10 cellular contexts compared by ENCODE assay signal in genomic region chr17:80478487-80479245, GRCh38. TPM values are rescaled to one million over a fixed set of nuclear protein-coding genes. Genes with fewer than 3 reads are reported as not detected.
DNase-seq lines count a peak whose midpoint lies in the region; ATAC-seq and TF ChIP-seq lines count a peak whose summit lies in the region.
"Had no signal": no experiment of that assay in that cellular context is flagged by ENCODE, and none has a peak within 500 bp of the region (broad histone marks: within the 10 kb centered on the region; RNA-seq: fewer than 3 reads in every experiment).

No MANE protein-coding gene starts in this region.

- no peaks in the 10 kb centered on the region for H3K9me3 Mint-ChIP-seq in CD4-positive, alpha-beta T cell

- peaks cover 15% of the 10 kb centered on the region for H3K4me1 Mint-ChIP-seq in CD4-positive, alpha-beta T cell (ENCODE audit: low read depth)

- H3K36me3 ChIP-seq in Peyer's patch (no peaks in the 10 kb centered on the region), left ventricle myocardium inferior (no peaks in the 10 kb centered on the region), psoas muscle (ENCODE audit: insufficient read depth in 1 of 2, low read depth in 1 of 2) (no peaks in the 10 kb centered on the region)

- TF ChIP-seq POLR2A in Peyer's patch (IDR thresholded peaks at IDR 0.05) = no peak

- DNase-seq in CD4-positive, alpha-beta T cell = no peak
- DNase-seq in Peyer's patch = no peak
- no peak for DNase-seq in left ventricle myocardium inferior
- DNase-seq in psoas muscle = no peak
- no peak for DNase-seq in dedifferentiated amniotic fluid mesenchymal stem cell (ENCODE audit: extremely low spot score)
- DNase-seq in stimulated activated CD4-positive, alpha-beta T cell treated with anti-CD3 and anti-CD28 coated beads, Interleukin-12 subunit alpha, Interleukin-12 subunit beta, amount 100 ng/mL, for 4 hours = no peak
- DNase-seq: activated effector memory CD4-positive, alpha-beta T cell treated with Interleukin-2 at 50 U/mL for 16 hours; T-helper 17 cell had no signal

- no peaks in the 10 kb centered on the region for H3K36me3 Mint-ChIP-seq in CD4-positive, alpha-beta T cell (ENCODE audit: low read depth)

- intact Hi-C loops in CD4-positive, alpha-beta T cell (cut with DNase I, micrococcal nuclease) = loop anchor here (1.0 to 5.0 kb wide), 2 partner anchors 421 to 494 kb away; no protein-coding TSS in a partner anchor
- intact Hi-C loops in left ventricle myocardium inferior (cut with micrococcal nuclease) (no loop called here), psoas muscle (cut with DNase I) (no loop called here)

- H3K4me3 Mint-ChIP-seq in CD4-positive, alpha-beta T cell = peak overlapping the region; percentile 64

- peak overlapping the region in 3 of 4 donors; percentile 26 to 35 (median 27) for H3K4me3 ChIP-seq in Peyer's patch
- H3K4me3 ChIP-seq in left ventricle myocardium inferior = peak overlapping the region; percentile 60
- peak overlapping the region; percentile 64 for H3K4me3 ChIP-seq in psoas muscle

- H3K27ac ChIP-seq in CD4-positive, alpha-beta T cell (ENCODE audit: low read depth, low read length) = no peak overlapping the region
- H3K27ac ChIP-seq in Peyer's patch = no peak overlapping the region
- H3K27ac ChIP-seq in left ventricle myocardium inferior (replicated peaks) = no peak overlapping the region
- no peak overlapping the region for H3K27ac ChIP-seq in psoas muscle
- H3K27ac ChIP-seq: KMS-11 had no signal

- 13 to 22% (median 14%) methylated on average over 41 to 51 of the region's 51 CpGs for WGBS in psoas muscle, 3 donors

- no peak overlapping the region for H3K27ac Mint-ChIP-seq in CD4-positive, alpha-beta T cell
- H3K27ac Mint-ChIP-seq: T-helper 17 cell had no signal

- CTCF ChIA-PET in CD4-positive, alpha-beta T cell (lab: Charles Lee) = interaction anchor here (0.5 kb wide), 1 partner anchor 62 kb away, joined by 3 read pairs; no protein-coding TSS in a partner anchor

- H3K4me1 ChIP-seq in Peyer's patch (peaks cover 0 to 40% (median 27%) of the 10 kb centered on the region in 4 donors), left ventricle myocardium inferior (peaks cover 46% of the 10 kb centered on the region), psoas muscle (peaks cover 24% of the 10 kb centered on the region)

- POLR2A ChIA-PET in CD4-positive, alpha-beta T cell (lab: Charles Lee) = no interaction called here

- peaks cover 80% of the 10 kb centered on the region for H3K27me3 ChIP-seq in CD4-positive, alpha-beta T cell (ENCODE audit: control insufficient read depth, insufficient read depth, low read length)
- H3K27me3 ChIP-seq in Peyer's patch (peaks cover 5 to 52% of the 10 kb centered on the region in 2 donors), left ventricle myocardium inferior (ENCODE audit: low read depth) (peaks cover 100% of the 10 kb centered on the region), psoas muscle (ENCODE audit: insufficient read depth in 3 of 3, low read length in 2 of 3) (peaks cover 0 to 77% (median 35%) of the 10 kb centered on the region in 3 donors)

- TF ChIP-seq CTCF in CD4-positive, alpha-beta T cell (IDR thresholded peaks at IDR 0.05) = no peak
- TF ChIP-seq CTCF in Peyer's patch (IDR thresholded peaks at IDR 0.05) (no peak), left ventricle myocardium inferior (IDR thresholded peaks at IDR 0.05; ENCODE audit: borderline replicate concordance) (no peak), psoas muscle (IDR thresholded peaks at IDR 0.05) (no peak)

- no peak for ATAC-seq in CD4-positive, alpha-beta T cell (ENCODE audit: poor library complexity)
- ATAC-seq in psoas muscle (peak; percentile 36 to 47 (median 42)), GM21576 (IDR thresholded peaks at IDR 0.05; ENCODE audit: unreplicated experiment) (no peak)
- ATAC-seq: T-helper 17 cell had no signal

- H3K9me3 ChIP-seq in CD4-positive, alpha-beta T cell (ENCODE audit: control insufficient read depth, low read length) = no peaks in the 10 kb centered on the region
- no peaks in the 10 kb centered on the region for H3K9me3 ChIP-seq in Peyer's patch
- no peaks in the 10 kb centered on the region for H3K9me3 ChIP-seq in left ventricle myocardium inferior (replicated peaks)
- no peaks in the 10 kb centered on the region for H3K9me3 ChIP-seq in psoas muscle

- peaks cover 66% of the 10 kb centered on the region for H3K27me3 Mint-ChIP-seq in CD4-positive, alpha-beta T cell

RNA-seq across cellular contexts. Expression of gene NPTX1, which starts 2.3 kb away (rescaled TPM):
- under 1 TPM; 0.25 to 0.58 TPM for total RNA-seq in CD4-positive, alpha-beta T cell
- total RNA-seq in Peyer's patch (1 to 10 TPM in 1 of 4 donors, under 1 TPM in 1, not detected in 2; 0.80 to 1.8 TPM), left ventricle myocardium inferior (not detected), psoas muscle (under 1 TPM; 0.25 to 0.84 (median 0.61) TPM)
- 1 to 10 TPM in 2 of 3 donors, under 1 TPM in 1; 0.30 to 1.3 (median 1.2) TPM for polyA plus RNA-seq in psoas muscle

Comparison
In these comparisons a context has a peak if more than half of its experiments do, and no peak if none do; other contexts are left out.
1. ATAC-seq: peak in psoas muscle (4 of 4); none in CD4-positive, alpha-beta T cell (single experiment) and GM21576 (single experiment).
2. intact Hi-C loops: an anchor here in CD4-positive, alpha-beta T cell (1.0 to 5.0 kb wide); none called in left ventricle myocardium inferior and psoas muscle.
3. Peak in every context shown above with its lines, with median percentiles within 50 percentile points of each other: H3K4me3 ChIP-seq.